Comparison of ENCODE assay signal across 17 cellular contexts in genomic region chr6:156659317-156660198, GRCh38.
DNase-seq lines count a peak whose midpoint lies in the region; ATAC-seq and TF ChIP-seq lines count a peak whose summit lies in the region.
"Had no signal": no experiment of that assay in that cellular context is flagged by ENCODE, and none has a peak within 500 bp of the region (broad histone marks: within the 10 kb centered on the region; RNA-seq: fewer than 3 reads in every experiment).

No MANE protein-coding gene starts in this region.

- DNase-seq in Caco-2 (no peak), chondrocyte (ENCODE audit: low spot score) (no peak), breast epithelium (ENCODE audit: low spot score in 2 of 2) (no peak), DMS 273 treated with DMSO at 0.1 percent for 48 hours (lab: John Stamatoyannopoulos, UW) (no peak), tibial nerve (ENCODE audit: low spot score in 2 of 2) (no peak)
- DNase-seq in activated CD8-positive, alpha-beta memory T cell treated with anti-CD3 and anti-CD28 coated beads for 24 hours: no peak
- DNase-seq: activated T-cell treated with anti-CD3 and anti-CD28 coated beads, Interleukin-2, amount 50 U/mL, for 24 hours; caudate nucleus; effector memory CD8-positive, alpha-beta T cell; midbrain; NCI-H1417; SJCRH30 had no signal

- H3K4me3 ChIP-seq in Caco-2 (ENCODE audit: low read depth, low read length): no peak overlapping the region
- H3K4me3 ChIP-seq in Loucy (ENCODE audit: low read length, poor library complexity, severe bottlenecking): no peak overlapping the region
- H3K4me3 ChIP-seq in breast epithelium: no peak overlapping the region
- H3K4me3 ChIP-seq in tibial nerve: no peak overlapping the region
- H3K4me3 ChIP-seq: right atrium auricular region, SJCRH30 had no signal

- POLR2A ChIA-PET in Caco-2 (lab: Charles Lee): no interaction called here

- BruUV-seq in Caco-2 (replicated peaks; lab: Mats Ljungman, UMichigan): no TSS peak

- TF ChIP-seq CTCF in Caco-2 (IDR thresholded peaks at IDR 0.05; ENCODE audit: insufficient read depth in 1 of 2, low read depth in 1 of 2, low read length in 1 of 2, severe bottlenecking in 1 of 2, unreplicated experiment in 1 of 2) (no peak), Loucy (conservative IDR thresholded peaks at IDR 0.05; ENCODE audit: low read length) (peak; percentile 18; the same call in 1 of the 2 replicates), chondrocyte (IDR thresholded peaks at IDR 0.05) (no peak), breast epithelium (IDR thresholded peaks at IDR 0.05) (no peak), tibial nerve (IDR thresholded peaks at IDR 0.05) (no peak)

- no peak for TF ChIP-seq POLR2A in breast epithelium (IDR thresholded peaks at IDR 0.05)
- no peak for TF ChIP-seq POLR2A in tibial nerve (IDR thresholded peaks at IDR 0.05)

- H3K9me2 ChIP-seq in Loucy (replicated peaks; ENCODE audit: low read depth, low read length): no peaks in the 10 kb centered on the region

- no peak overlapping the region for H2AFZ ChIP-seq in Loucy (ENCODE audit: low read length)

- CTCF ChIA-PET in Caco-2 (lab: Charles Lee): no interaction called here

- H4K20me1 ChIP-seq in Loucy (ENCODE audit: insufficient read depth, low read length, poor library complexity, severe bottlenecking): no peaks in the 10 kb centered on the region

- H3K36me3 Mint-ChIP-seq in Caco-2 (ENCODE audit: insufficient read depth, unreplicated experiment) (no peaks in the 10 kb centered on the region), chondrocyte (ENCODE audit: low read depth) (peaks cover 3% of the 10 kb centered on the region)

- H3K27ac Mint-ChIP-seq in Caco-2 (ENCODE audit: unreplicated experiment) (peak overlapping the region; percentile 85), chondrocyte (ENCODE audit: unreplicated experiment) (peak overlapping the region; percentile 3)
- H3K27ac Mint-ChIP-seq: activated T-cell treated with anti-CD3 and anti-CD28 coated beads, Interleukin-2, amount 50 U/mL, for 24 hours; effector memory CD8-positive, alpha-beta T cell had no signal

- H3K9me3 ChIP-seq in Caco-2 (peaks cover 5% of the 10 kb centered on the region; the same call in 1 of the 2 replicates), Loucy (ENCODE audit: insufficient read depth, low read depth, low read length) (no peaks in the 10 kb centered on the region), breast epithelium (no peaks in the 10 kb centered on the region), tibial nerve (no peaks in the 10 kb centered on the region)
- H3K9me3 ChIP-seq: neutrophil, right atrium auricular region, SJCRH30 had no signal

- no peaks in the 10 kb centered on the region for H3K79me2 ChIP-seq in Loucy (ENCODE audit: insufficient read depth, low read length)

- H3K9me3 Mint-ChIP-seq in Caco-2 (ENCODE audit: unreplicated experiment): peaks cover 23% of the 10 kb centered on the region
- no peaks in the 10 kb centered on the region for H3K9me3 Mint-ChIP-seq in chondrocyte (ENCODE audit: low read depth)
- H3K9me3 Mint-ChIP-seq: activated T-cell treated with anti-CD3 and anti-CD28 coated beads, Interleukin-2, amount 50 U/mL, for 24 hours; effector memory CD8-positive, alpha-beta T cell had no signal

- H3K27me3 ChIP-seq in Caco-2 (replicated peaks; ENCODE audit: control insufficient read depth, insufficient read depth, low read length): no peaks in the 10 kb centered on the region
- H3K27me3 ChIP-seq in Loucy (ENCODE audit: insufficient read depth, low read length, poor library complexity, severe bottlenecking): no peaks in the 10 kb centered on the region
- no peaks in the 10 kb centered on the region for H3K27me3 ChIP-seq in breast epithelium
- no peaks in the 10 kb centered on the region for H3K27me3 ChIP-seq in tibial nerve
- H3K27me3 ChIP-seq: neutrophil, right atrium auricular region, SJCRH30 had no signal

- H3K4me3 Mint-ChIP-seq in Caco-2 (ENCODE audit: unreplicated experiment): no peak overlapping the region
- H3K4me3 Mint-ChIP-seq in chondrocyte (ENCODE audit: unreplicated experiment): no peak overlapping the region
- H3K4me3 Mint-ChIP-seq: activated T-cell treated with anti-CD3 and anti-CD28 coated beads, Interleukin-2, amount 50 U/mL, for 24 hours; effector memory CD8-positive, alpha-beta T cell had no signal

- H3K4me1 Mint-ChIP-seq in Caco-2 (ENCODE audit: low read depth, unreplicated experiment): peaks cover 15% of the 10 kb centered on the region
- H3K4me1 Mint-ChIP-seq in chondrocyte (ENCODE audit: low read depth): peaks cover 6% of the 10 kb centered on the region

- no peak overlapping the region for H3K4me2 ChIP-seq in Loucy (ENCODE audit: low read depth, low read length, poor library complexity, severe bottlenecking)

- no peaks in the 10 kb centered on the region for H3F3A ChIP-seq in Loucy (ENCODE audit: low read depth)

- WGBS in tibial nerve, 2 donors: 81 to 84% methylated on average over 6 of the region's 6 CpGs

- no peak overlapping the region for H3K9ac ChIP-seq in Loucy (ENCODE audit: low read depth, low read length, poor library complexity, severe bottlenecking)

- H3K27ac ChIP-seq in breast epithelium (no peak overlapping the region), tibial nerve (no peak overlapping the region)
- H3K27ac ChIP-seq: HL-60, neutrophil, SJCRH30 had no signal

- H3K27me3 Mint-ChIP-seq in Caco-2 (ENCODE audit: insufficient read depth, unreplicated experiment) (peaks cover 1% of the 10 kb centered on the region), chondrocyte (ENCODE audit: low read depth) (peaks cover 6% of the 10 kb centered on the region)
- H3K27me3 Mint-ChIP-seq: activated T-cell treated with anti-CD3 and anti-CD28 coated beads, Interleukin-2, amount 50 U/mL, for 24 hours had no signal

- intact Hi-C loops in Caco-2 (cut with micrococcal nuclease; ENCODE audit: unreplicated experiment) (no loop called here), breast epithelium (cut with DNase I; ENCODE audit: low total_unique reads) (no loop called here)

- no peak for TF ChIP-seq EP300 in tibial nerve (IDR thresholded peaks at IDR 0.05)

- H3K36me3 ChIP-seq in Caco-2 (ENCODE audit: control insufficient read depth, insufficient read depth, low read length): no peaks in the 10 kb centered on the region
- H3K36me3 ChIP-seq in Loucy (ENCODE audit: insufficient read depth, low read length): no peaks in the 10 kb centered on the region
- no peaks in the 10 kb centered on the region for H3K36me3 ChIP-seq in breast epithelium
- no peaks in the 10 kb centered on the region for H3K36me3 ChIP-seq in tibial nerve
- H3K36me3 ChIP-seq: neutrophil, right atrium auricular region, SJCRH30 had no signal

- H3K4me1 ChIP-seq in Caco-2: peaks cover 7% of the 10 kb centered on the region; the same call in 1 of the 2 replicates
- peaks cover 3% of the 10 kb centered on the region for H3K4me1 ChIP-seq in Loucy (ENCODE audit: insufficient read depth, low read length, poor library complexity, severe bottlenecking)
- H3K4me1 ChIP-seq in breast epithelium: no peaks in the 10 kb centered on the region
- peaks cover 0 to 17% (median 0%) of the 10 kb centered on the region in 4 donors for H3K4me1 ChIP-seq in tibial nerve

- peak; percentile 57 for ATAC-seq in GM18868 (IDR thresholded peaks at IDR 0.05; ENCODE audit: unreplicated experiment)
- ATAC-seq: effector memory CD8-positive, alpha-beta T cell had no signal
